ENCODE assay signal across 28 cellular contexts in genomic region chr1:21245688-21246229, GRCh38.
"Had no signal": no experiment of that assay in that cellular context is flagged by ENCODE, and none has a peak within 500 bp of the region (broad histone marks: within the 10 kb centered on the region; RNA-seq: fewer than 3 reads in every experiment).

No MANE protein-coding gene starts in this region.

- H3K27me3 Mint-ChIP-seq: activated CD4-positive, alpha-beta memory T cell treated with anti-CD3 and anti-CD28 coated beads for 36 hours; activated CD4-positive, alpha-beta T cell treated with anti-CD3 and anti-CD28 coated beads, Interleukin-2, amount 10 ng/mL, durations not matched to agents 7 days and 5 days; activated naive CD4-positive, alpha-beta T cell treated with anti-CD3 and anti-CD28 coated beads, Interleukin-2, amount 10 ng/mL, durations not matched to agents 7 days and 5 days; activated naive CD8-positive, alpha-beta T cell treated with anti-CD3 and anti-CD28 coated beads, Interleukin-2, amount 10 ng/mL, durations not matched to agents 7 days and 5 days had no signal

- ATAC-seq: Right ventricle myocardium inferior had no signal

- H3K27ac Mint-ChIP-seq: activated CD4-positive, alpha-beta memory T cell treated with anti-CD3 and anti-CD28 coated beads for 36 hours; activated CD4-positive, alpha-beta T cell treated with anti-CD3 and anti-CD28 coated beads, Interleukin-2, amount 10 ng/mL, durations not matched to agents 7 days and 5 days; activated naive CD4-positive, alpha-beta T cell treated with anti-CD3 and anti-CD28 coated beads, Interleukin-2, amount 10 ng/mL, durations not matched to agents 7 days and 5 days; activated naive CD8-positive, alpha-beta T cell treated with anti-CD3 and anti-CD28 coated beads, Interleukin-2, amount 10 ng/mL, durations not matched to agents 7 days and 5 days; activated T-helper 1 cell treated with anti-CD3 and anti-CD28 coated beads, Interleukin-12 subunit alpha, Interleukin-12 subunit beta, Interleukin-2, Interleukin-4 antibody, amounts not matched to agents 30 ng/mL and 10 ng/mL and 1 ng/mL, durations not matched to agents 14 hours and 24 hours and 36 hours had no signal

- H3K4me3 Mint-ChIP-seq: activated CD4-positive, alpha-beta memory T cell treated with anti-CD3 and anti-CD28 coated beads for 36 hours; activated CD4-positive, alpha-beta T cell treated with anti-CD3 and anti-CD28 coated beads, Interleukin-2, amount 10 ng/mL, durations not matched to agents 7 days and 5 days; activated naive CD4-positive, alpha-beta T cell treated with anti-CD3 and anti-CD28 coated beads, Interleukin-2, amount 10 ng/mL, durations not matched to agents 7 days and 5 days; activated naive CD8-positive, alpha-beta T cell treated with anti-CD3 and anti-CD28 coated beads, Interleukin-2, amount 10 ng/mL, durations not matched to agents 7 days and 5 days; activated T-cell treated with anti-CD3 and anti-CD28 coated beads, Interleukin-2, amount 50 U/mL, for 4 hours; activated T-helper 1 cell treated with anti-CD3 and anti-CD28 coated beads, Interleukin-12 subunit alpha, Interleukin-12 subunit beta, Interleukin-2, Interleukin-4 antibody, amounts not matched to agents 30 ng/mL and 10 ng/mL and 1 ng/mL, durations not matched to agents 14 hours and 24 hours and 36 hours had no signal

- H3K4me1 Mint-ChIP-seq: activated CD4-positive, alpha-beta T cell treated with anti-CD3 and anti-CD28 coated beads, Interleukin-2, amount 10 ng/mL, durations not matched to agents 7 days and 5 days; activated naive CD4-positive, alpha-beta T cell treated with anti-CD3 and anti-CD28 coated beads, Interleukin-2, amount 10 ng/mL, durations not matched to agents 7 days and 5 days; activated naive CD8-positive, alpha-beta T cell treated with anti-CD3 and anti-CD28 coated beads, Interleukin-2, amount 10 ng/mL, durations not matched to agents 7 days and 5 days had no signal

- H3K9me3 Mint-ChIP-seq: activated CD4-positive, alpha-beta memory T cell treated with anti-CD3 and anti-CD28 coated beads for 36 hours; activated CD4-positive, alpha-beta T cell treated with anti-CD3 and anti-CD28 coated beads, Interleukin-2, amount 10 ng/mL, durations not matched to agents 7 days and 5 days; activated naive CD4-positive, alpha-beta T cell treated with anti-CD3 and anti-CD28 coated beads, Interleukin-2, amount 10 ng/mL, durations not matched to agents 7 days and 5 days; activated naive CD8-positive, alpha-beta T cell treated with anti-CD3 and anti-CD28 coated beads, Interleukin-2, amount 10 ng/mL, durations not matched to agents 7 days and 5 days; activated T-cell treated with anti-CD3 and anti-CD28 coated beads, Interleukin-2, amount 50 U/mL, for 4 hours; activated T-helper 1 cell treated with anti-CD3 and anti-CD28 coated beads, Interleukin-12 subunit alpha, Interleukin-12 subunit beta, Interleukin-2, Interleukin-4 antibody, amounts not matched to agents 30 ng/mL and 10 ng/mL and 1 ng/mL, durations not matched to agents 14 hours and 24 hours and 36 hours had no signal

- DNase-seq: activated CD4-positive, alpha-beta T cell treated with anti-CD3 and anti-CD28 coated beads, Interleukin-2, amount 10 ng/mL, durations not matched to agents 7 days and 5 days; activated CD8-positive, alpha-beta memory T cell treated with anti-CD3 and anti-CD28 coated beads, Interleukin-2, amount 50 U/mL, for 4 hours; activated effector memory CD4-positive, alpha-beta T cell treated with Interleukin-2 at 50 U/mL for 16 hours; activated naive CD4-positive, alpha-beta T cell treated with anti-CD3 and anti-CD28 coated beads, Interleukin-2, amount 10 ng/mL, durations not matched to agents 7 days and 5 days; activated naive CD8-positive, alpha-beta T cell treated with anti-CD3 and anti-CD28 coated beads, Interleukin-2, amount 10 ng/mL, durations not matched to agents 7 days and 5 days; activated T-cell treated with anti-CD3 and anti-CD28 coated beads for 4 hours; activated T-cell treated with anti-CD3 and anti-CD28 coated beads, Interleukin-2, amount 50 U/mL, for 4 hours; amygdala; caudate nucleus; MM.1S; MV-4-11; NCI-H1092; NCI-H1436 treated with DMSO at 0.1 percent for 48 hours; NCI-H1694 treated with DMSO at 0.1 percent for 48 hours; NCI-H2029; NCI-H345; NCI-H510A; NCI-H526; NCI-H748 treated with DMSO at 0.1 percent for 48 hours; NK-92 treated with Interleukin-12 subunit alpha and Interleukin-12 subunit beta, amount 100 ng/mL, for 24 hours; PC-9; SIG-M5; SW 1271; T-helper 1 cell; T1000 had no signal
